ENCODE assay signal across 17 cellular contexts in the genomic region with DNA sequence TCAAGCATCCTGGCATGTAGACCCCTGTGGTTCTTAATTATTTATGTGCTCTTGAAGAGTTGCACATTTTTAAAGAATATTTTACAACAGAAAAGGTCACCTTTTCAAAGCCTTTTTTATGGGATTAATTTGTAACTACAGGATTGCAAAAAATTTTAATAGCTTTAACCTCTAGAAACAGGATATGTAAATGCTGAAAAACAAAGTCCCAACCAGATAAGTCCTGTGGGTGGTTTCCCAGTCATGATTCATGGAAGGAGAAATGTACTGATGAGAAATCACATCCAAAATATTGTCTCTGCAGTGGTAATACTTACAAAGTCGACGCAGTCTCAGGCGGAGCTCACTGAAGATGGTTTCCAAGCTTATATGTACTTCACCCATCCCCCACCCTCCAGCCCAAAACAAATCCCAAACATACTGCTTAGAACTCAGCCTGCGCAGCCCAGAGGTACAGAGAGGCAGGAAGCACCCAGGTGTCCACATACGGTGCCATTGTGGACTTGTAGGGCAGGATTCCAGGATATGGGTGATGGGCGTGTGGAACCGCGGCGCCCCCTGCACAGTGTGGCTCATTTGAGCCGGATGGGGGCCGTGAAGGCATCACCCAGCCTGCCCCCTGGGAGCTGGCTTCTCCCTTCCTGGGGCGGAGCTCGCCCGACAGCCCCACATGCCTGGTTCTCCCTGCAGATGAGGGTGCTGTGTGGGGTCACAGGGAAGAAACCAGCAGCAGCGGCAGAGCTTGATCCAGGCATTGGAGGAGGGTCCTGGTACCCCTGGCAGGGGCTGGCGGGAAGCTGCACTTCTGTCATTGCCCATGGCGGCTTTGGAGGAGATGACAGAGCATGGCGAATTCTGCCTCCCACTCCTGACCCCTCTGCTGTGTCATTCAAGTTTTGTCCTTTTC.
DNase-seq lines count a peak whose midpoint lies in the region; ATAC-seq, FAIRE-seq and TF ChIP-seq lines count a peak whose summit lies in the region.
"Had no signal": no experiment of that assay in that cellular context is flagged by ENCODE, and none has a peak within 500 bp of the region (broad histone marks: within the 10 kb centered on the region; RNA-seq: fewer than 3 reads in every experiment).

No MANE protein-coding gene starts in this region.

- H3K9me3 ChIP-seq in WERI-Rb-1 (ENCODE audit: severe bottlenecking), result no peaks in the 10 kb centered on the region
- H3K9me3 ChIP-seq in kidney (ENCODE audit: control insufficient read depth in 1 of 2, low read length in 2 of 2), result no peaks in the 10 kb centered on the region
- H3K9me3 ChIP-seq in thyroid gland, result no peaks in the 10 kb centered on the region
- H3K9me3 ChIP-seq: colonic mucosa, SJCRH30 had no signal

- H3K4me3 ChIP-seq in WERI-Rb-1 (ENCODE audit: low read depth, low read length) (no peak overlapping the region), kidney (ENCODE audit: low read length in 2 of 2) (no peak overlapping the region), thyroid gland (replicated peaks in 1 of 3) (peak overlapping the region in 1 of 3 donors; percentile 18)
- H3K4me3 ChIP-seq: colonic mucosa, SJCRH30 had no signal

- CTCF ChIA-PET in activated naive CD4-positive, alpha-beta T cell treated with anti-CD3 and anti-CD28 coated beads for 36 hours (lab: Charles Lee), result interaction anchor here (0.6 to 0.7 kb wide), 2 partner anchors 8 to 150 kb away, joined by 3 read pairs; no protein-coding TSS in a partner anchor
- CTCF ChIA-PET in activated naive CD4-positive, alpha-beta T cell treated with anti-CD3 and anti-CD28 coated beads, Interleukin-2, amount 10 ng/mL, durations not matched to agents 7 days and 5 days (lab: Charles Lee), result no interaction called here

- H3K27me3 ChIP-seq in WERI-Rb-1 (ENCODE audit: insufficient read depth, low read depth, severe bottlenecking) (no peaks in the 10 kb centered on the region), thyroid gland (no peaks in the 10 kb centered on the region)
- H3K27me3 ChIP-seq: colonic mucosa, SJCRH30 had no signal

- H3K36me3 ChIP-seq in WERI-Rb-1 (no peaks in the 10 kb centered on the region), kidney (ENCODE audit: control insufficient read depth in 1 of 2, insufficient read depth in 2 of 2, low read length in 2 of 2) (no peaks in the 10 kb centered on the region), thyroid gland (no peaks in the 10 kb centered on the region)
- H3K36me3 ChIP-seq: colonic mucosa, SJCRH30 had no signal

- H3K4me1 ChIP-seq in kidney (ENCODE audit: control insufficient read depth in 1 of 2, insufficient read depth in 1 of 2, low read depth in 1 of 2, low read length in 2 of 2) (peaks cover 2 to 11% of the 10 kb centered on the region in 2 donors), thyroid gland (peaks cover 44 to 53% of the 10 kb centered on the region in 2 donors)
- H3K4me1 ChIP-seq: colonic mucosa, SJCRH30 had no signal

- no peak for TF ChIP-seq POLR2A in thyroid gland (IDR thresholded peaks at IDR 0.05)

- FAIRE-seq in kidney (lab: Jason Lieb, UNC), result no peak

- intact Hi-C loops in activated naive CD4-positive, alpha-beta T cell treated with anti-CD3 and anti-CD28 coated beads for 36 hours (cut with micrococcal nuclease), result no loop called here
- intact Hi-C loops in kidney (cut with DNase I), result no loop called here
- intact Hi-C loops in thyroid gland (cut with DNase I), result loop anchor here (5.0 kb wide), 1 partner anchor 79 kb away; no protein-coding TSS in a partner anchor

- H3K4me3 Mint-ChIP-seq in activated naive CD4-positive, alpha-beta T cell treated with anti-CD3 and anti-CD28 coated beads for 36 hours, result no peak overlapping the region
- H3K4me3 Mint-ChIP-seq in activated naive CD4-positive, alpha-beta T cell treated with anti-CD3 and anti-CD28 coated beads, Interleukin-2, amount 10 ng/mL, durations not matched to agents 7 days and 5 days, result no peak overlapping the region
- H3K4me3 Mint-ChIP-seq: CD8-positive, alpha-beta T cell; natural killer cell treated with Interleukin-12 subunit alpha and Interleukin-12 subunit beta and Interleukin-15 and Interleukin-18, amount 100 ng/mL, for 72 hours had no signal

- peak overlapping the region in 1 of 2 donors; percentile 30 for H3K9ac ChIP-seq in kidney (ENCODE audit: low read length in 2 of 2)

- H3K27me3 Mint-ChIP-seq in activated naive CD4-positive, alpha-beta T cell treated with anti-CD3 and anti-CD28 coated beads for 36 hours (ENCODE audit: low read depth), result no peaks in the 10 kb centered on the region
- H3K27me3 Mint-ChIP-seq in activated naive CD4-positive, alpha-beta T cell treated with anti-CD3 and anti-CD28 coated beads, Interleukin-2, amount 10 ng/mL, durations not matched to agents 7 days and 5 days, result no peaks in the 10 kb centered on the region
- H3K27me3 Mint-ChIP-seq: natural killer cell treated with Interleukin-12 subunit alpha and Interleukin-12 subunit beta and Interleukin-15 and Interleukin-18, amount 100 ng/mL, for 72 hours had no signal

- no peaks in the 10 kb centered on the region for H3K9me3 Mint-ChIP-seq in activated naive CD4-positive, alpha-beta T cell treated with anti-CD3 and anti-CD28 coated beads for 36 hours
- no peaks in the 10 kb centered on the region for H3K9me3 Mint-ChIP-seq in activated naive CD4-positive, alpha-beta T cell treated with anti-CD3 and anti-CD28 coated beads, Interleukin-2, amount 10 ng/mL, durations not matched to agents 7 days and 5 days
- H3K9me3 Mint-ChIP-seq: natural killer cell treated with Interleukin-12 subunit alpha and Interleukin-12 subunit beta and Interleukin-15 and Interleukin-18, amount 100 ng/mL, for 72 hours had no signal

- DNase-seq in activated naive CD4-positive, alpha-beta T cell treated with anti-CD3 and anti-CD28 coated beads for 36 hours, result no peak
- no peak for DNase-seq in activated naive CD4-positive, alpha-beta T cell treated with anti-CD3 and anti-CD28 coated beads, Interleukin-2, amount 10 ng/mL, durations not matched to agents 7 days and 5 days
- DNase-seq in WERI-Rb-1, result no peak
- DNase-seq in kidney, result no peak
- peak; percentile 18 to 33 for DNase-seq in thyroid gland
- DNase-seq in COR-L47 (lab: John Stamatoyannopoulos, UW), result no peak
- no peak for DNase-seq in NCI-H1694 treated with DMSO at 0.1 percent for 48 hours (lab: John Stamatoyannopoulos, UW)
- DNase-seq: activated CD4-positive, alpha-beta T cell treated with anti-CD3 and anti-CD28 coated beads for 1 hour; aorta; colonic mucosa; NCI-H2081; NCI-H69; SJCRH30; stimulated activated naive CD4-positive, alpha-beta T cell had no signal

- WGBS in thyroid gland, 2 donors, result 39 to 69% methylated on average over 14 to 17 of the region's 18 CpGs

- TF ChIP-seq CTCF in WERI-Rb-1 (IDR thresholded peaks at IDR 0.05; ENCODE audit: low read depth, low read length) (peak; percentile 27; the same call in 1 of the 2 replicates), kidney (IDR thresholded peaks at IDR 0.05; ENCODE audit: borderline replicate concordance, extremely low read depth, insufficient read depth) (no peak), thyroid gland (IDR thresholded peaks at IDR 0.05) (no peak)

- H3K4me1 Mint-ChIP-seq in activated naive CD4-positive, alpha-beta T cell treated with anti-CD3 and anti-CD28 coated beads for 36 hours (ENCODE audit: low read depth), result peaks cover 19% of the 10 kb centered on the region
- H3K4me1 Mint-ChIP-seq in activated naive CD4-positive, alpha-beta T cell treated with anti-CD3 and anti-CD28 coated beads, Interleukin-2, amount 10 ng/mL, durations not matched to agents 7 days and 5 days, result peaks cover 10% of the 10 kb centered on the region

- H3K36me3 Mint-ChIP-seq in activated naive CD4-positive, alpha-beta T cell treated with anti-CD3 and anti-CD28 coated beads for 36 hours (ENCODE audit: low read depth), result peaks cover 8% of the 10 kb centered on the region
- H3K36me3 Mint-ChIP-seq in activated naive CD4-positive, alpha-beta T cell treated with anti-CD3 and anti-CD28 coated beads, Interleukin-2, amount 10 ng/mL, durations not matched to agents 7 days and 5 days, result peaks cover 21% of the 10 kb centered on the region
- H3K36me3 Mint-ChIP-seq: natural killer cell treated with Interleukin-12 subunit alpha and Interleukin-12 subunit beta and Interleukin-15 and Interleukin-18, amount 100 ng/mL, for 72 hours had no signal

- H3K27ac Mint-ChIP-seq in activated naive CD4-positive, alpha-beta T cell treated with anti-CD3 and anti-CD28 coated beads for 36 hours, result peak overlapping the region; percentile 68
- H3K27ac Mint-ChIP-seq in activated naive CD4-positive, alpha-beta T cell treated with anti-CD3 and anti-CD28 coated beads, Interleukin-2, amount 10 ng/mL, durations not matched to agents 7 days and 5 days, result no peak overlapping the region
- H3K27ac Mint-ChIP-seq: CD8-positive, alpha-beta T cell; natural killer cell treated with Interleukin-12 subunit alpha and Interleukin-12 subunit beta and Interleukin-15 and Interleukin-18, amount 100 ng/mL, for 72 hours had no signal

- H3K27ac ChIP-seq in WERI-Rb-1 (no peak overlapping the region), kidney (ENCODE audit: low read depth in 2 of 2, low read length in 2 of 2) (peak overlapping the region; percentile 48 to 85), thyroid gland (peak overlapping the region; percentile 50 to 86 (median 71))
- H3K27ac ChIP-seq: colonic mucosa, SJCRH30 had no signal

- ATAC-seq in HG02840 (IDR thresholded peaks at IDR 0.05; ENCODE audit: low FRiP score, unreplicated experiment), result no peak
- ATAC-seq: CD8-positive, alpha-beta T cell; natural killer cell treated with Interleukin-12 subunit alpha and Interleukin-12 subunit beta and Interleukin-15 and Interleukin-18, amount 100 ng/mL, for 72 hours had no signal

Comparison
In these comparisons a context has a peak if more than half of its experiments do, and no peak if none do; other contexts are left out.
1. DNase-seq: peak in thyroid gland (2 of 2); none in activated naive CD4-positive, alpha-beta T cell treated with anti-CD3 and anti-CD28 coated beads for 36 hours (single experiment), activated naive CD4-positive, alpha-beta T cell treated with anti-CD3 and anti-CD28 coated beads, Interleukin-2, amount 10 ng/mL, durations not matched to agents 7 days and 5 days (single experiment), WERI-Rb-1 (single experiment), kidney (single experiment), COR-L47 (single experiment) and NCI-H1694 treated with DMSO at 0.1 percent for 48 hours (single experiment).